In genomic region chr12:123546281-123546680, GRCh38 we compare ENCODE assay signal across 2 cellular contexts.
TF ChIP-seq lines count a peak whose summit lies in the region.

No MANE protein-coding gene starts in this region.

TF ChIP-seq in A549, 52 proteins besides CTCF, POLR2A, EP300 and RAD21 (continued from another document):
- TF ChIP-seq EHMT2 (IDR thresholded peaks at IDR 0.05; ENCODE audit: low read depth) (no peak), NFE2L2 (conservative IDR thresholded peaks at IDR 0.05; ENCODE audit: low read length) (no peak), HOXA7 (CRISPR knock-in tag; IDR thresholded peaks at IDR 0.05) (no peak), ZNF302 (CRISPR knock-in tag; IDR thresholded peaks at IDR 0.05) (no peak)

TF ChIP-seq in WTC11, 78 proteins besides CTCF, POLR2A, EP300 and RAD21 (continued from another document):
- TF ChIP-seq ZNF425 (CRISPR knock-in tag; conservative IDR thresholded peaks at IDR 0.05) = no peak
- TF ChIP-seq TEAD4 (CRISPR knock-in tag; IDR thresholded peaks at IDR 0.05) = no peak
- no peak for TF ChIP-seq SMAD4 (CRISPR knock-in tag; IDR thresholded peaks at IDR 0.05)
- TF ChIP-seq USF2 (CRISPR knock-in tag; IDR thresholded peaks at IDR 0.05) = no peak
- no peak for TF ChIP-seq MAX (CRISPR knock-in tag; IDR thresholded peaks at IDR 0.05)
- TF ChIP-seq NFYB (CRISPR knock-in tag; conservative IDR thresholded peaks at IDR 0.05; ENCODE audit: low read depth) = no peak
